In genomic region chr11:35362571-35362980, GRCh38 we compare ENCODE assay signal across 12 cellular contexts. TPM values are rescaled to one million over a fixed set of nuclear protein-coding genes. Genes with fewer than 3 reads are reported as not detected.
DNase-seq lines count a peak whose midpoint lies in the region; TF ChIP-seq lines count a peak whose summit lies in the region.
"Had no signal": no experiment of that assay in that cellular context is flagged by ENCODE, and none has a peak within 500 bp of the region (broad histone marks: within the 10 kb centered on the region; RNA-seq: fewer than 3 reads in every experiment).

No MANE protein-coding gene starts in this region.

- no peak overlapping the region for H3K4me3 ChIP-seq in endodermal cell (ENCODE audit: low read length)
- H3K4me3 ChIP-seq in skeletal muscle tissue (ENCODE audit: low read length in 3 of 3), result no peak overlapping the region
- no peak overlapping the region for H3K4me3 ChIP-seq in effector memory CD4-positive, alpha-beta T cell (ENCODE audit: insufficient read depth, low read depth, low read length, poor library complexity, severe bottlenecking)

- H3K9ac ChIP-seq in endodermal cell (ENCODE audit: extremely low read depth, low read length, poor library complexity, severe bottlenecking) (no peak overlapping the region), skeletal muscle tissue (ENCODE audit: low read depth in 1 of 3, low read length in 3 of 3) (no peak overlapping the region)

- H3K27ac ChIP-seq in endodermal cell (ENCODE audit: low read depth, low read length) (no peak overlapping the region), skeletal muscle tissue (ENCODE audit: low read depth, low read length) (peak overlapping the region; percentile 55)
- no peak overlapping the region for H3K27ac ChIP-seq in effector memory CD4-positive, alpha-beta T cell (ENCODE audit: insufficient read depth, low read length, poor library complexity, severe bottlenecking)

- H3K27me3 ChIP-seq in endodermal cell (ENCODE audit: control insufficient read depth, insufficient read depth, low read length, poor library complexity, severe bottlenecking) (no peaks in the 10 kb centered on the region), skeletal muscle tissue (ENCODE audit: control insufficient read depth in 3 of 3, insufficient read depth in 3 of 3, low read length in 3 of 3) (no peaks in the 10 kb centered on the region)
- H3K27me3 ChIP-seq in effector memory CD4-positive, alpha-beta T cell (replicated peaks; ENCODE audit: control insufficient read depth, insufficient read depth, low read length, poor library complexity, severe bottlenecking), result no peaks in the 10 kb centered on the region

- H3K36me3 Mint-ChIP-seq in endodermal cell (ENCODE audit: low read depth), result no peaks in the 10 kb centered on the region
- H3K36me3 Mint-ChIP-seq: natural killer cell had no signal

- no peaks in the 10 kb centered on the region for H3K4me1 ChIP-seq in endodermal cell (ENCODE audit: control insufficient read depth, insufficient read depth, low read length)
- peaks cover 24 to 34% (median 28%) of the 10 kb centered on the region in 3 donors for H3K4me1 ChIP-seq in skeletal muscle tissue (ENCODE audit: control insufficient read depth in 3 of 3, insufficient read depth in 3 of 3, low read length in 3 of 3)
- no peaks in the 10 kb centered on the region for H3K4me1 ChIP-seq in effector memory CD4-positive, alpha-beta T cell (ENCODE audit: control insufficient read depth, insufficient read depth, low read length, poor library complexity, severe bottlenecking)

- no peak overlapping the region for H3K4me3 Mint-ChIP-seq in endodermal cell
- H3K4me3 Mint-ChIP-seq: activated B cell treated with CpG ODN at 0.5 μM for 24 hours; activated naive CD8-positive, alpha-beta T cell treated with anti-CD3 and anti-CD28 coated beads, Interleukin-2, amount 10 ng/mL, durations not matched to agents 7 days and 5 days; natural killer cell had no signal

- H3K9me3 ChIP-seq in endodermal cell (ENCODE audit: control insufficient read depth, low read length) (peaks cover 8% of the 10 kb centered on the region), skeletal muscle tissue (ENCODE audit: control insufficient read depth in 3 of 3, low read length in 3 of 3) (peaks cover 0 to 2% (median 0%) of the 10 kb centered on the region in 3 donors)
- no peaks in the 10 kb centered on the region for H3K9me3 ChIP-seq in effector memory CD4-positive, alpha-beta T cell (ENCODE audit: control insufficient read depth, low read length)

- no peaks in the 10 kb centered on the region for H3K36me3 ChIP-seq in endodermal cell (ENCODE audit: control insufficient read depth, insufficient read depth, low read length)
- H3K36me3 ChIP-seq in skeletal muscle tissue (ENCODE audit: control insufficient read depth in 3 of 3, insufficient read depth in 3 of 3, low read length in 3 of 3), result no peaks in the 10 kb centered on the region
- H3K36me3 ChIP-seq in effector memory CD4-positive, alpha-beta T cell (ENCODE audit: control insufficient read depth, insufficient read depth, low read length), result no peaks in the 10 kb centered on the region

- no peak overlapping the region for H3K27ac Mint-ChIP-seq in endodermal cell
- H3K27ac Mint-ChIP-seq: activated B cell treated with CpG ODN at 0.5 μM for 24 hours, natural killer cell had no signal

- WGBS in endodermal cell (ENCODE audit: insufficient coverage in 1 of 2, insufficient read length in 1 of 2), 2 experiments, result 90 to 100% methylated on average over 1 of the region's 1 CpG

- H3K27me3 Mint-ChIP-seq in endodermal cell (ENCODE audit: insufficient read depth), result peaks cover 8% of the 10 kb centered on the region
- H3K27me3 Mint-ChIP-seq: activated B cell treated with CpG ODN at 0.5 μM for 24 hours had no signal

- no peaks in the 10 kb centered on the region for H3K4me1 Mint-ChIP-seq in endodermal cell
- H3K4me1 Mint-ChIP-seq: activated B cell treated with CpG ODN at 0.5 μM for 24 hours; activated naive CD8-positive, alpha-beta T cell treated with anti-CD3 and anti-CD28 coated beads, Interleukin-2, amount 10 ng/mL, durations not matched to agents 7 days and 5 days; natural killer cell had no signal

- TF ChIP-seq CTCF in LNCAP (IDR thresholded peaks at IDR 0.05) (peak; percentile 20; the same call in 1 of the 2 replicates), endodermal cell (conservative IDR thresholded peaks at IDR 0.05) (peak; percentile 59)

- peaks cover 7% of the 10 kb centered on the region for H3K9me3 Mint-ChIP-seq in endodermal cell
- H3K9me3 Mint-ChIP-seq: activated B cell treated with CpG ODN at 0.5 μM for 24 hours, natural killer cell had no signal

- DNase-seq in GM03348 (ENCODE audit: low spot score), result peak; percentile 44
- DNase-seq in endodermal cell, result no peak
- DNase-seq in activated T-cell treated with anti-CD3 and anti-CD28 coated beads, Interleukin-2, amount 50 U/mL, for 1 hour, result no peak
- no peak for DNase-seq in MV-4-11 (lab: John Stamatoyannopoulos, UW)
- no peak for DNase-seq in effector memory CD4-positive, alpha-beta T cell
- DNase-seq: activated B cell treated with CpG ODN at 0.5 μM for 24 hours; activated naive CD8-positive, alpha-beta T cell treated with anti-CD3 and anti-CD28 coated beads, Interleukin-2, amount 10 ng/mL, durations not matched to agents 7 days and 5 days; natural killer cell; NK-92 treated with Interleukin-12 subunit alpha and Interleukin-12 subunit beta, amount 100 ng/mL, for 24 hours; stimulated activated CD4-positive, alpha-beta T cell treated with anti-CD3 and anti-CD28 coated beads, Interleukin-4, amount 100 ng/mL, for 4 hours had no signal

RNA-seq across cellular contexts. Expression of gene SLC1A2, which starts 56.8 kb away (rescaled TPM):
- 10 to 100 TPM in 1 of 2 donors, 1 to 10 TPM in 1; 7.1 to 13.5 TPM for total RNA-seq in endodermal cell
- polyA plus RNA-seq in endodermal cell (2013, experiment 1 of 2), result 8.8 TPM
- polyA plus RNA-seq in endodermal cell (2013, experiment 2 of 2), result 9.6 TPM
- 1.6 TPM for total RNA-seq in skeletal muscle tissue
- total RNA-seq: activated B cell treated with CpG ODN at 0.5 μM for 24 hours; activated naive CD8-positive, alpha-beta T cell treated with anti-CD3 and anti-CD28 coated beads, Interleukin-2, amount 10 ng/mL, durations not matched to agents 7 days and 5 days had no signal
